In genomic region chr1:228319352-228320088, GRCh38 we compare ENCODE assay signal across 1 cellular context.
TF ChIP-seq lines count a peak whose summit lies in the region.

No MANE protein-coding gene starts in this region.

TF ChIP-seq in HEK293, 187 proteins besides CTCF, POLR2A, EP300 and RAD21 (continued from another document):
- TF ChIP-seq ZBTB26 (tag by site-specific recombination; optimal IDR thresholded peaks at IDR 0.05) (no peak), ZNF529 (tag by site-specific recombination; IDR thresholded peaks at IDR 0.05; ENCODE audit: insufficient replicate concordance) (no peak), ZNF513 (tag by site-specific recombination; IDR thresholded peaks at IDR 0.05) (no peak), ZNF354C (tag by site-specific recombination; IDR thresholded peaks at IDR 0.05; ENCODE audit: borderline replicate concordance, low read depth) (0 out of 2 replicates have a peak, but pooled peaks have one; percentile 19), ZNF660 (tag by site-specific recombination; IDR thresholded peaks at IDR 0.05) (no peak), ZNF610 (tag by site-specific recombination; IDR thresholded peaks at IDR 0.05; ENCODE audit: borderline replicate concordance) (no peak), ZNF155 (tag by site-specific recombination; IDR thresholded peaks at IDR 0.05) (no peak), ZBTB17 (tag by site-specific recombination; IDR thresholded peaks at IDR 0.05) (peak; percentile 100), ZNF670 (tag by site-specific recombination; IDR thresholded peaks at IDR 0.05; ENCODE audit: low read depth) (no peak), ZNF274 (IDR thresholded peaks at IDR 0.05; ENCODE audit: low read length) (no peak), ZNF274 (tag by site-specific recombination; IDR thresholded peaks at IDR 0.05; ENCODE audit: borderline replicate concordance) (0 out of 2 replicates have a peak, but pooled peaks have one; percentile 18), RBAK (tag by site-specific recombination; IDR thresholded peaks at IDR 0.05) (no peak), ZNF571 (tag by site-specific recombination; IDR thresholded peaks at IDR 0.05) (no peak)
